8 cellular contexts compared by ENCODE assay signal in the genomic region with DNA sequence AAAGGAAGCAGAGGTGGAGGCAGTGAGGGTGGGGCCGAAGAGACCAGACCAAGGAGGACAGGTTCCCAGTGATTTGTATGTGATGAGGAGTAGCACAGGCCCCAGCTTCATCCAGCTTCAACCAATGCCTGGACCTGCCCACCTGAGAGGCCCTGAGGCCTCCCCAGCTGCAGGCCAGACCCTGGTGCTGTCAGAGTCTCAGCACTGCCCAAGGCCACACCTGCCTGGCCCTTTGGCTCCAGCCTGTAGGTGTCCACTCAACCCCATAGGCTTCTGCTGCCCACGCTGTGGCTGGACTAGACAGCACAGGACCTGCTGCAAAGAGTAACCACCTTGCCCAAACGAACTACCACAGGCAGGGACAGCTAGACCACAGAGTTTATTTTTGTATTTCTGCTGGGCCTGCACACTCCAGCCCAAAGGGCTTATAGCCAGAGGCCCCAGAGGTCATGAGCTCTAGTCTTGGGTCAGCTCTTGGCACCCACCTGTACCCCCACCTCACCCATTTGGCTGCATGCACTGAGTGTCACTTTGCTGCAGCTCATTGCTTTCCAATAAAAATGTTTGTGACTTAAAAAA.
DNase-seq lines count a peak whose midpoint lies in the region; ATAC-seq, FAIRE-seq and TF ChIP-seq lines count a peak whose summit lies in the region.
"Had no signal": no experiment of that assay in that cellular context is flagged by ENCODE, and none has a peak within 500 bp of the region (broad histone marks: within the 10 kb centered on the region; RNA-seq: fewer than 3 reads in every experiment).

No MANE protein-coding gene starts in this region.

- no peaks in the 10 kb centered on the region for H3K79me2 ChIP-seq in PC-3 (ENCODE audit: low read length)

- no peak for TF ChIP-seq CTCF in PC-3 (conservative IDR thresholded peaks at IDR 0.05; ENCODE audit: low read depth, low read length)

- POLR2A ChIA-PET in PC-3 (lab: Charles Lee; ENCODE audit: unreplicated experiment): no interaction called here

- intact Hi-C loops in PC-3 (cut with micrococcal nuclease): no loop called here

- H3F3A ChIP-seq in PC-3 (ENCODE audit: low read length, unreplicated experiment): no peaks in the 10 kb centered on the region

- no peaks in the 10 kb centered on the region for H3K27me3 ChIP-seq in PC-3 (ENCODE audit: low read length)

- H3K27ac ChIP-seq in PC-3 (ENCODE audit: low read length): no peak overlapping the region

- H3K9me2 ChIP-seq in PC-3 (replicated peaks; ENCODE audit: low read length): no peaks in the 10 kb centered on the region

- no peak overlapping the region for H3K9ac ChIP-seq in PC-3 (ENCODE audit: low read length)

- H3K4me1 ChIP-seq in PC-3 (ENCODE audit: insufficient read depth, low read length): peaks cover 15% of the 10 kb centered on the region

- no TSS peak for BruUV-seq in PC-3 (replicated peaks; lab: Mats Ljungman, UMichigan)

- H3K36me3 ChIP-seq in PC-3 (ENCODE audit: low read depth, low read length): no peaks in the 10 kb centered on the region

- DNase-seq in myocyte (ENCODE audit: low read depth): peak; percentile 66
- DNase-seq in PC-3: no peak
- no peak for DNase-seq in C1 segment of cervical spinal cord (lab: John Stamatoyannopoulos, UW)
- DNase-seq in GM12892 (ENCODE audit: insufficient read length): no peak
- DNase-seq: NCI-H524 had no signal

- ATAC-seq in GM18873 (IDR thresholded peaks at IDR 0.05; ENCODE audit: low FRiP score, unreplicated experiment): peak; percentile 6
- ATAC-seq in GM21619 (IDR thresholded peaks at IDR 0.05; ENCODE audit: unreplicated experiment): peak; percentile 18
- peak; percentile 16 for ATAC-seq in HG03460 (IDR thresholded peaks at IDR 0.05; ENCODE audit: unreplicated experiment)
- ATAC-seq in PC-3: no peak

- H3K4me3 ChIP-seq in PC-3 (ENCODE audit: low read length): no peak overlapping the region

- FAIRE-seq in GM12892 (lab: Jason Lieb, UNC): no peak

- TF ChIP-seq POLR2A in GM12892 (IDR thresholded peaks at IDR 0.05; ENCODE audit: low read depth, low read length): no peak

- no peak overlapping the region for H2AFZ ChIP-seq in PC-3 (ENCODE audit: low read length)

- H3K4me2 ChIP-seq in PC-3 (ENCODE audit: low read length): no peak overlapping the region

- CTCF ChIA-PET in PC-3 (lab: Charles Lee): interaction anchor here (0.7 kb wide), 1 partner anchor 66 kb away, joined by 3 read pairs; no protein-coding TSS in a partner anchor

- no peaks in the 10 kb centered on the region for H4K20me1 ChIP-seq in PC-3 (ENCODE audit: low read length)

- no peaks in the 10 kb centered on the region for H3K9me3 ChIP-seq in PC-3 (ENCODE audit: low read length)
